ENCODE assay signal across 8 cellular contexts in genomic region chr6:29752451-29753308, GRCh38. TPM values are rescaled to one million over a fixed set of nuclear protein-coding genes. Genes with fewer than 3 reads are reported as not detected.
A peak's percentile ranks its signal among the peaks of the same experiment; 100 is the strongest.
DNase-seq lines count a peak whose midpoint lies in the region; ATAC-seq and TF ChIP-seq lines count a peak whose summit lies in the region.

No MANE protein-coding gene starts in this region.

- H3K4me3 Mint-ChIP-seq in activated T-helper 2 cell treated with anti-CD3 and anti-CD28 coated beads, Interferon-gamma antibody, Interleukin-2, Interleukin-4, amounts not matched to agents 10 μg/mL and 5 μg/mL and 100 μg/mL, durations not matched to agents 14 hours and 24 hours and 36 hours (ENCODE audit: low read depth) = peak overlapping the region; percentile 92
- H3K4me3 Mint-ChIP-seq in natural killer cell = peak overlapping the region; percentile 97

- no peaks in the 10 kb centered on the region for H3K36me3 ChIP-seq in HUES48 (ENCODE audit: control insufficient read depth, insufficient read depth, low read length)

- peak overlapping the region; percentile 78 for H3K4me3 ChIP-seq in HUES48 (ENCODE audit: low read depth, low read length)

- intact Hi-C loops in activated T-helper 2 cell treated with anti-CD3 and anti-CD28 coated beads, Interferon-gamma antibody, Interleukin-2, Interleukin-4, amounts not matched to agents 10 μg/mL and 5 μg/mL and 100 μg/mL, durations not matched to agents 14 hours and 24 hours and 36 hours (cut with micrococcal nuclease) = loop anchor here (1.0 to 5.0 kb wide), 3 partner anchors 14 to 85 kb away; no protein-coding TSS in a partner anchor
- intact Hi-C loops in natural killer cell (cut with micrococcal nuclease) = loop anchor here (1.0 to 2.0 kb wide), 4 partner anchors 14 to 102 kb away; no protein-coding TSS in a partner anchor

- peaks cover 18% of the 10 kb centered on the region for H3K4me1 ChIP-seq in HUES48 (ENCODE audit: control insufficient read depth, insufficient read depth, low read length)

- peak; percentile 98 for TF ChIP-seq CTCF in natural killer cell (IDR thresholded peaks at IDR 0.05)

- H3K4me1 Mint-ChIP-seq in activated T-helper 2 cell treated with anti-CD3 and anti-CD28 coated beads, Interferon-gamma antibody, Interleukin-2, Interleukin-4, amounts not matched to agents 10 μg/mL and 5 μg/mL and 100 μg/mL, durations not matched to agents 14 hours and 24 hours and 36 hours (ENCODE audit: low read depth) = peaks cover 34% of the 10 kb centered on the region
- H3K4me1 Mint-ChIP-seq in natural killer cell = peaks cover 43 to 65% of the 10 kb centered on the region in 2 donors

- no peaks in the 10 kb centered on the region for H3K36me3 Mint-ChIP-seq in activated T-helper 2 cell treated with anti-CD3 and anti-CD28 coated beads, Interferon-gamma antibody, Interleukin-2, Interleukin-4, amounts not matched to agents 10 μg/mL and 5 μg/mL and 100 μg/mL, durations not matched to agents 14 hours and 24 hours and 36 hours (ENCODE audit: low read depth)
- H3K36me3 Mint-ChIP-seq in natural killer cell = no peaks in the 10 kb centered on the region

- no peaks in the 10 kb centered on the region for H3K27me3 Mint-ChIP-seq in activated T-helper 2 cell treated with anti-CD3 and anti-CD28 coated beads, Interferon-gamma antibody, Interleukin-2, Interleukin-4, amounts not matched to agents 10 μg/mL and 5 μg/mL and 100 μg/mL, durations not matched to agents 14 hours and 24 hours and 36 hours (ENCODE audit: low read depth)
- no peaks in the 10 kb centered on the region for H3K27me3 Mint-ChIP-seq in natural killer cell (ENCODE audit: low read depth in 2 of 2)

- H3K9me3 ChIP-seq in HUES48 (ENCODE audit: control insufficient read depth, insufficient read depth, low read length) = no peaks in the 10 kb centered on the region

- ATAC-seq in GM21381 (IDR thresholded peaks at IDR 0.05; ENCODE audit: unreplicated experiment) = peak; percentile 54
- peak; percentile 69 to 87 (median 75) for ATAC-seq in natural killer cell

- no peaks in the 10 kb centered on the region for H3K9me3 Mint-ChIP-seq in activated T-helper 2 cell treated with anti-CD3 and anti-CD28 coated beads, Interferon-gamma antibody, Interleukin-2, Interleukin-4, amounts not matched to agents 10 μg/mL and 5 μg/mL and 100 μg/mL, durations not matched to agents 14 hours and 24 hours and 36 hours
- no peaks in the 10 kb centered on the region for H3K9me3 Mint-ChIP-seq in natural killer cell

- DNase-seq in D341Med (ENCODE audit: low spot score) (peak; percentile 83), RKO (ENCODE audit: low spot score) (peak; percentile 97), fibroblast of peridontal ligament (ENCODE audit: extremely low read depth) (peak; percentile 89), natural killer cell (peak; percentile 85)
- peak; percentile 79 for DNase-seq in activated T-helper 2 cell treated with anti-CD3 and anti-CD28 coated beads, Interferon-gamma antibody, Interleukin-2, Interleukin-4, amounts not matched to agents 10 μg/mL and 5 μg/mL and 100 μg/mL, durations not matched to agents 14 hours and 24 hours and 36 hours (ENCODE audit: low spot score)
- DNase-seq in stimulated activated naive CD4-positive, alpha-beta T cell treated with Interleukin-2 at 50 U/mL for 16 hours (lab: John Stamatoyannopoulos, UW) = peak; percentile 80

- peak overlapping the region; percentile 53; the same call in 1 of the 2 replicates for H3K9ac ChIP-seq in HUES48 (ENCODE audit: low read depth, low read length)

- peak overlapping the region; percentile 72 for H3K27ac ChIP-seq in HUES48 (ENCODE audit: low read depth, low read length)

- H3K27ac Mint-ChIP-seq in activated T-helper 2 cell treated with anti-CD3 and anti-CD28 coated beads, Interferon-gamma antibody, Interleukin-2, Interleukin-4, amounts not matched to agents 10 μg/mL and 5 μg/mL and 100 μg/mL, durations not matched to agents 14 hours and 24 hours and 36 hours = peak overlapping the region; percentile 89
- H3K27ac Mint-ChIP-seq in natural killer cell = peak overlapping the region; percentile 76 to 96

- H3K27me3 ChIP-seq in HUES48 (ENCODE audit: control insufficient read depth, insufficient read depth, low read length) = peaks cover 50% of the 10 kb centered on the region

RNA-seq across cellular contexts. Expression of gene HLA-F, which starts 29.4 kb away (rescaled TPM):
- 266 and 278 TPM in 2 replicates for total RNA-seq in activated T-helper 2 cell treated with anti-CD3 and anti-CD28 coated beads, Interferon-gamma antibody, Interleukin-2, Interleukin-4, amounts not matched to agents 10 μg/mL and 5 μg/mL and 100 μg/mL, durations not matched to agents 14 hours and 24 hours and 36 hours
- total RNA-seq in natural killer cell = 1,000 to 10,000 TPM; 1,031 to 1,621 (median 1,125) TPM

Comparison
In these comparisons a context has a peak if more than half of its experiments do, and no peak if none do; other contexts are left out.
1. Peak in every context shown above with its lines: DNase-seq, ATAC-seq, H3K4me3 ChIP-seq and H3K27ac ChIP-seq.